In the genomic region with DNA sequence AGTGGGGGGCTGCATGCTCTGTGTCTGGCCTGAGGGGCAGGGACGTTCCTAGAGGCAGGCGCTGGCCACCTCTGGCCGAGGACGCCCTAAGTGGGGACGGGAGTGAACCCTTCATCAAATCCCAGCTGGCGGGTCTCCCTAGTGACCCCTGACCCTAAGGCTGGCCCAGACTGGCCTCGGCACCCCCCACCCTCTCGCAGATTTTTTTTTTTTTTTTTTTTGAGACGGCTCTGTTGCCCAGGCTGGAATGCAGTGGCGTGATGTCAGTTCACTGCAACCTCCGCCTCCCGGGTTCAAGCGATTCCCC, we compare ENCODE assay signal across 8 cellular contexts. TPM values are rescaled to one million over a fixed set of nuclear protein-coding genes. Genes with fewer than 3 reads are reported as not detected.
DNase-seq lines count a peak whose midpoint lies in the region; TF ChIP-seq lines count a peak whose summit lies in the region.

No MANE protein-coding gene starts in this region.

- H3K4me1 ChIP-seq in Caco-2: 0 out of 2 replicates have a peak, but pooled peaks cover 5% of the 10 kb centered on the region
- peaks cover 0 to 44% (median 15%) of the 10 kb centered on the region in 4 donors for H3K4me1 ChIP-seq in Peyer's patch
- H3K4me1 ChIP-seq in ovary (ENCODE audit: insufficient read depth): peaks cover 12% of the 10 kb centered on the region

- no peak for TF ChIP-seq EP300 in ovary (IDR thresholded peaks at IDR 0.05)

- no peaks in the 10 kb centered on the region for H3K9me3 ChIP-seq in Caco-2
- H3K9me3 ChIP-seq in Peyer's patch: no peaks in the 10 kb centered on the region
- H3K9me3 ChIP-seq in ovary: no peaks in the 10 kb centered on the region

- BruUV-seq in Caco-2 (replicated peaks; lab: Mats Ljungman, UMichigan): no TSS peak

- H3K27me3 ChIP-seq in Caco-2 (replicated peaks; ENCODE audit: control insufficient read depth, insufficient read depth, low read length) (no peaks in the 10 kb centered on the region), Peyer's patch (no peaks in the 10 kb centered on the region), ovary (no peaks in the 10 kb centered on the region)

- H3K4me1 Mint-ChIP-seq in Caco-2 (ENCODE audit: low read depth, unreplicated experiment): no peaks in the 10 kb centered on the region

- H3K4me3 ChIP-seq in Caco-2 (ENCODE audit: low read depth, low read length) (peak overlapping the region; percentile 63), Peyer's patch (peak overlapping the region; percentile 72 to 91 (median 77)), epithelial cell of proximal tubule (ENCODE audit: low read depth, low read length) (peak overlapping the region; percentile 82), ovary (peak overlapping the region; percentile 43)

- peak overlapping the region; percentile 72 for H3K4me3 Mint-ChIP-seq in Caco-2 (ENCODE audit: unreplicated experiment)

- WGBS in ovary, 3 donors: 30 to 36% (median 31%) methylated on average over 13 of the region's 13 CpGs

- intact Hi-C loops in Caco-2 (cut with micrococcal nuclease; ENCODE audit: unreplicated experiment) (loop anchor here (1.0 to 5.0 kb wide), 4 partner anchors 20 to 551 kb away; a partner anchor contains a TSS), ovary (cut with DNase I) (loop anchor here in 2 of 4 donors (5.0 to 10.0 kb wide), 4 partner anchors 152 to 579 kb away; a partner anchor contains a TSS)

- H3K36me3 Mint-ChIP-seq in Caco-2 (ENCODE audit: insufficient read depth, unreplicated experiment): no peaks in the 10 kb centered on the region

- H3K9me3 Mint-ChIP-seq in Caco-2 (ENCODE audit: unreplicated experiment): no peaks in the 10 kb centered on the region

- POLR2A ChIA-PET in Caco-2 (lab: Charles Lee): interaction anchor here (0.6 kb wide), 1 partner anchor 15 kb away, joined by 9 read pairs; no protein-coding TSS in a partner anchor

- H3K36me3 ChIP-seq in Caco-2 (ENCODE audit: control insufficient read depth, insufficient read depth, low read length): no peaks in the 10 kb centered on the region
- peaks cover 0 to 7% (median 0%) of the 10 kb centered on the region in 3 donors for H3K36me3 ChIP-seq in Peyer's patch
- no peaks in the 10 kb centered on the region for H3K36me3 ChIP-seq in ovary

- no peak for DNase-seq in Caco-2
- no peak for DNase-seq in Peyer's patch
- no peak for DNase-seq in epithelial cell of proximal tubule (ENCODE audit: low read depth)
- DNase-seq in ovary: peak in 2 of 5 donors; percentile 69 to 73
- DNase-seq in NCI-H748 (lab: John Stamatoyannopoulos, UW; ENCODE audit: unreplicated experiment): no peak
- DNase-seq in GM19238 (ENCODE audit: insufficient read length, low spot score): no peak
- no peak for DNase-seq in GM03348 (ENCODE audit: low spot score)
- no peak for DNase-seq in NCI-H2227 (lab: John Stamatoyannopoulos, UW; ENCODE audit: unreplicated experiment)

- no peak for TF ChIP-seq CTCF in Caco-2 (IDR thresholded peaks at IDR 0.05; ENCODE audit: insufficient read depth in 1 of 2, low read depth in 1 of 2, low read length in 1 of 2, severe bottlenecking in 1 of 2, unreplicated experiment in 1 of 2)
- TF ChIP-seq CTCF in Peyer's patch (IDR thresholded peaks at IDR 0.05): no peak
- no peak for TF ChIP-seq CTCF in epithelial cell of proximal tubule (conservative IDR thresholded peaks at IDR 0.05; ENCODE audit: low read depth, low read length)
- no peak for TF ChIP-seq CTCF in ovary (IDR thresholded peaks at IDR 0.05)

- CTCF ChIA-PET in Caco-2 (lab: Charles Lee): interaction anchor here (0.7 to 1.5 kb wide), 2 partner anchors 200 to 249 kb away, joined by 3 to 5 read pairs; no protein-coding TSS in a partner anchor

- H3K27ac ChIP-seq in Peyer's patch: peak overlapping the region; percentile 93 to 99 (median 96)
- peak overlapping the region; percentile 61 to 97 for H3K27ac ChIP-seq in ovary

- H3K27ac Mint-ChIP-seq in Caco-2 (ENCODE audit: unreplicated experiment): no peak overlapping the region

- H3K27me3 Mint-ChIP-seq in Caco-2 (ENCODE audit: insufficient read depth, unreplicated experiment): no peaks in the 10 kb centered on the region

- TF ChIP-seq POLR2A in Peyer's patch (IDR thresholded peaks at IDR 0.05) (no peak), ovary (IDR thresholded peaks at IDR 0.05) (no peak)

RNA-seq across cellular contexts. Expression of a gene that starts 1.0 kb away (rescaled TPM):
- total RNA-seq in Caco-2 (2022) (22.1 and 22.3 TPM in 2 replicates), Peyer's patch (10 to 100 TPM; 28.9 to 52.5 (median 44.0) TPM), epithelial cell of proximal tubule (14.0 and 26.9 TPM in 2 replicates), ovary (10 to 100 TPM; 22.3 to 51.4 (median 35.3) TPM)
- 10 to 100 TPM; 10.3 to 41.5 TPM for polyA plus RNA-seq in ovary

RNA-seq across cellular contexts. Expression of a gene that starts 21.0 kb away (rescaled TPM):
- total RNA-seq in Caco-2 (2022) (17.7 and 17.9 TPM in 2 replicates), Peyer's patch (10 to 100 TPM in 1 of 4 donors, 1 to 10 TPM in 3; 8.6 to 11.6 (median 9.0) TPM), epithelial cell of proximal tubule (10.7 and 11.6 TPM in 2 replicates), ovary (10 to 100 TPM in 6 of 7 donors, 1 to 10 TPM in 1; 9.3 to 17.4 (median 12.5) TPM)
- 10 to 100 TPM in 1 of 2 donors, 1 to 10 TPM in 1; 8.2 to 12.5 TPM for polyA plus RNA-seq in ovary

RNA-seq across cellular contexts. Expression of a gene that starts 21.0 kb away (rescaled TPM):
- total RNA-seq in Caco-2 (2022): 1.2 and 1.6 TPM in 2 replicates
- total RNA-seq in Peyer's patch: 1 to 10 TPM in 3 of 4 donors, under 1 TPM in 1; 0.70 to 6.6 (median 3.2) TPM
- 0.29 and 0.94 TPM in 2 replicates for total RNA-seq in epithelial cell of proximal tubule
- 10 to 100 TPM in 1 of 7 donors, 1 to 10 TPM in 5, under 1 TPM in 1; 0.95 to 11.4 (median 3.4) TPM for total RNA-seq in ovary
- polyA plus RNA-seq in ovary: 1 to 10 TPM; 1.4 to 1.6 TPM
